22 cellular contexts compared by ENCODE assay signal in genomic region chr12:3054374-3054773, GRCh38. TPM values are rescaled to one million over a fixed set of nuclear protein-coding genes. Genes with fewer than 3 reads are reported as not detected.
DNase-seq lines count a peak whose midpoint lies in the region; ATAC-seq and TF ChIP-seq lines count a peak whose summit lies in the region.
"Had no signal": no experiment of that assay in that cellular context is flagged by ENCODE, and none has a peak within 500 bp of the region (broad histone marks: within the 10 kb centered on the region; RNA-seq: fewer than 3 reads in every experiment).

No MANE protein-coding gene starts in this region.

- TF ChIP-seq CTCF in Caco-2 (IDR thresholded peaks at IDR 0.05; ENCODE audit: insufficient read depth in 1 of 2, low read depth in 1 of 2, low read length in 1 of 2, severe bottlenecking in 1 of 2, unreplicated experiment in 1 of 2) (no peak), endothelial cell (IDR thresholded peaks at IDR 0.05; ENCODE audit: unreplicated experiment) (no peak), nephron progenitor cell (IDR thresholded peaks at IDR 0.05) (no peak), upper lobe of right lung (IDR thresholded peaks at IDR 0.05) (no peak)

- no peaks in the 10 kb centered on the region for H3K9me3 ChIP-seq in Caco-2
- no peaks in the 10 kb centered on the region for H3K9me3 ChIP-seq in upper lobe of right lung
- H3K9me3 ChIP-seq: BLaER1 had no signal

- POLR2A ChIA-PET in Caco-2 (lab: Charles Lee): no interaction called here

- peaks cover 22% of the 10 kb centered on the region for H3K4me1 Mint-ChIP-seq in Caco-2 (ENCODE audit: low read depth, unreplicated experiment)
- peaks cover 36% of the 10 kb centered on the region for H3K4me1 Mint-ChIP-seq in endothelial cell (ENCODE audit: unreplicated experiment)
- peaks cover 28% of the 10 kb centered on the region for H3K4me1 Mint-ChIP-seq in nephron progenitor cell
- H3K4me1 Mint-ChIP-seq: CD4-positive, CD25-positive, alpha-beta regulatory T cell had no signal

- H3K27me3 Mint-ChIP-seq in Caco-2 (ENCODE audit: insufficient read depth, unreplicated experiment): no peaks in the 10 kb centered on the region
- H3K27me3 Mint-ChIP-seq in endothelial cell (ENCODE audit: unreplicated experiment): peaks cover under 1% of the 10 kb centered on the region
- peaks cover 14% of the 10 kb centered on the region for H3K27me3 Mint-ChIP-seq in nephron progenitor cell (ENCODE audit: low read depth, poor library complexity)

- H3K36me3 ChIP-seq in Caco-2 (ENCODE audit: control insufficient read depth, insufficient read depth, low read length) (no peaks in the 10 kb centered on the region), upper lobe of right lung (no peaks in the 10 kb centered on the region)
- H3K36me3 ChIP-seq: BLaER1 had no signal

- H3K27ac Mint-ChIP-seq in Caco-2 (ENCODE audit: unreplicated experiment) (peak overlapping the region; percentile 77), endothelial cell (ENCODE audit: unreplicated experiment) (peak overlapping the region; percentile 64), nephron progenitor cell (peak overlapping the region; percentile 46)
- H3K27ac Mint-ChIP-seq: CD4-positive, CD25-positive, alpha-beta regulatory T cell had no signal

- H3K4me3 Mint-ChIP-seq in Caco-2 (ENCODE audit: unreplicated experiment): no peak overlapping the region
- H3K4me3 Mint-ChIP-seq in endothelial cell (ENCODE audit: unreplicated experiment): peak overlapping the region; percentile 27
- H3K4me3 Mint-ChIP-seq in nephron progenitor cell: no peak overlapping the region
- H3K4me3 Mint-ChIP-seq: CD4-positive, CD25-positive, alpha-beta regulatory T cell had no signal

- H3K9me3 Mint-ChIP-seq in Caco-2 (ENCODE audit: unreplicated experiment) (no peaks in the 10 kb centered on the region), endothelial cell (ENCODE audit: unreplicated experiment) (no peaks in the 10 kb centered on the region), nephron progenitor cell (peaks cover under 1% of the 10 kb centered on the region)

- H3K4me3 ChIP-seq in Caco-2 (ENCODE audit: low read depth, low read length): no peak overlapping the region
- no peak overlapping the region for H3K4me3 ChIP-seq in upper lobe of right lung
- H3K4me3 ChIP-seq: BLaER1, SK-N-MC had no signal

- H3K4me1 ChIP-seq in Caco-2: peaks cover 16% of the 10 kb centered on the region
- H3K4me1 ChIP-seq in upper lobe of right lung: peaks cover 7% of the 10 kb centered on the region

- no peaks in the 10 kb centered on the region for H3K36me3 Mint-ChIP-seq in Caco-2 (ENCODE audit: insufficient read depth, unreplicated experiment)
- peaks cover 9% of the 10 kb centered on the region for H3K36me3 Mint-ChIP-seq in endothelial cell (ENCODE audit: low read depth, unreplicated experiment)
- H3K36me3 Mint-ChIP-seq in nephron progenitor cell (ENCODE audit: low read depth): no peaks in the 10 kb centered on the region
- H3K36me3 Mint-ChIP-seq: CD4-positive, CD25-positive, alpha-beta regulatory T cell had no signal

- BruUV-seq in Caco-2 (replicated peaks; lab: Mats Ljungman, UMichigan): no TSS peak

- ATAC-seq in upper lobe of right lung (peak; percentile 72), GM19035 (IDR thresholded peaks at IDR 0.05; ENCODE audit: unreplicated experiment) (no peak)

- no peaks in the 10 kb centered on the region for H3K27me3 ChIP-seq in Caco-2 (replicated peaks; ENCODE audit: control insufficient read depth, insufficient read depth, low read length)
- no peaks in the 10 kb centered on the region for H3K27me3 ChIP-seq in upper lobe of right lung
- H3K27me3 ChIP-seq: BLaER1 had no signal

- CTCF ChIA-PET in Caco-2 (lab: Charles Lee): interaction anchor here (1.1 to 1.2 kb wide), 2 partner anchors 13 to 221 kb away, joined by 3 to 7 read pairs; no protein-coding TSS in a partner anchor

- no peak overlapping the region for H3K27ac ChIP-seq in upper lobe of right lung
- H3K27ac ChIP-seq: BLaER1, HL-60, SK-N-MC had no signal

- intact Hi-C loops in Caco-2 (cut with micrococcal nuclease; ENCODE audit: unreplicated experiment) (no loop called here), upper lobe of right lung (cut with DNase I) (no loop called here)

- DNase-seq in Caco-2 (no peak), endothelial cell (ENCODE audit: low spot score) (no peak), nephron progenitor cell (no peak), upper lobe of right lung (no peak), COLO668 (lab: John Stamatoyannopoulos, UW; ENCODE audit: unreplicated experiment) (no peak), glomerular visceral epithelial cell (ENCODE audit: extremely low spot score) (no peak)
- DNase-seq: CD4-positive, CD25-positive, alpha-beta regulatory T cell; DMS53; GOT3; HCEC 1CT; NCI-H1092; NCI-H1417 treated with DMSO at 0.1 percent for 48 hours; NCI-H187; NCI-H2081 treated with DMSO at 0.1 percent for 48 hours; NCI-H2171; NCI-H226; NCI-H510A; SIG-M5 had no signal

RNA-seq across cellular contexts. Expression of gene TSPAN9, which starts 22.8 kb away (rescaled TPM):
- total RNA-seq in Caco-2 (2022) (45.5 and 49.1 TPM in 2 replicates), endothelial cell (ENCODE audit: unreplicated experiment) (116 TPM), upper lobe of right lung (81.2 TPM)
